Comparison of ENCODE assay signal across 2 cellular contexts in genomic region chr17:78345172-78345571, GRCh38.
TF ChIP-seq lines count a peak whose summit lies in the region.

No MANE protein-coding gene starts in this region.

TF ChIP-seq in endothelial cell of umbilical vein, 7 proteins besides CTCF, POLR2A, EP300 and RAD21:
- TF ChIP-seq EZH2 (IDR thresholded peaks at IDR 0.05; ENCODE audit: borderline replicate concordance, low read depth, low read length, severe bottlenecking) (no peak), JUN (IDR thresholded peaks at IDR 0.05; ENCODE audit: borderline replicate concordance, insufficient read depth, insufficient read length, low read depth) (no peak), MYC (IDR thresholded peaks at IDR 0.05; ENCODE audit: low read depth, low read length) (no peak), FOS (IDR thresholded peaks at IDR 0.05; ENCODE audit: borderline replicate concordance, insufficient read depth, low read length) (no peak), POLR2AphosphoS5 (IDR thresholded peaks at IDR 0.05; ENCODE audit: insufficient read depth, low read depth, low read length) (no peak), GATA2 (IDR thresholded peaks at IDR 0.05; ENCODE audit: insufficient read depth, insufficient read length, low read depth, low read length) (no peak), MAX (IDR thresholded peaks at IDR 0.05; ENCODE audit: insufficient read depth, insufficient read length) (no peak)

TF ChIP-seq in HepG2, 621 proteins besides CTCF, POLR2A, EP300 and RAD21:
- no peak for TF ChIP-seq ZNF589 (CRISPR knock-in tag; conservative IDR thresholded peaks at IDR 0.05)
- TF ChIP-seq ZNF574 (CRISPR knock-in tag; IDR thresholded peaks at IDR 0.05), result no peak
- no peak for TF ChIP-seq JUN (CRISPR knock-in tag; IDR thresholded peaks at IDR 0.05)
- no peak for TF ChIP-seq SKI (IDR thresholded peaks at IDR 0.05; ENCODE audit: partially characterized antibody)
- no peak for TF ChIP-seq BHLHE40 (IDR thresholded peaks at IDR 0.05; ENCODE audit: low read length)
